Comparison of ENCODE assay signal across 1 cellular context in genomic region chr13:94140027-94140426, GRCh38.
TF ChIP-seq lines count a peak whose summit lies in the region.

No MANE protein-coding gene starts in this region.

TF ChIP-seq in GM23338, 12 proteins besides CTCF, POLR2A, EP300 and RAD21 (continued from another document):
- no peak for TF ChIP-seq ETS1 (IDR thresholded peaks at IDR 0.05)
- TF ChIP-seq REST (IDR thresholded peaks at IDR 0.05; ENCODE audit: unreplicated experiment), result no peak
- no peak for TF ChIP-seq ZNF114 (CRISPR knock-in tag; IDR thresholded peaks at IDR 0.05)
- TF ChIP-seq JUNB (IDR thresholded peaks at IDR 0.05; ENCODE audit: unreplicated experiment), result no peak
TF ChIP-seq in GM23338: peak in this region for 0.
